ENCODE assay signal across 1 cellular context in the genomic region with DNA sequence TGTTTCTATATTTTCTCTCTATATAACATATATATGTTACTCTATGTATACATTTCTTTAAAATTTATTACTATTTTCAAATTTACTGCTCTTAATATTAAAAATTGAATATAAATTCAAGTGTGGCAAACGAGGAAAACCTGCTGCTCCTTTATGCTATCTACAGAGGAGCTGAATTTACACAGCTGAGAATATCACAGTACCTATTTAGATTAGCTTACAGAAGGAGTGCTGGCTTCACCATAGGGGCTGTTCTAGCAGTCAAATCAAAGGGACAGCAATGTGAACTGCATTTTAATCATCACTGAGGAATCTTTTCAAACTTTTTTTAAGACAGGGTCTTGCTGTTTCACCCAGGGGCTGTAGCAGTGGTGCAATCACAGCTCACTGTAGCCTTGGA.
TF ChIP-seq lines count a peak whose summit lies in the region.

No MANE protein-coding gene starts in this region.

TF ChIP-seq in GM23338, 12 proteins besides CTCF, POLR2A, EP300 and RAD21 (continued from another document):
- TF ChIP-seq, protein P1, sequence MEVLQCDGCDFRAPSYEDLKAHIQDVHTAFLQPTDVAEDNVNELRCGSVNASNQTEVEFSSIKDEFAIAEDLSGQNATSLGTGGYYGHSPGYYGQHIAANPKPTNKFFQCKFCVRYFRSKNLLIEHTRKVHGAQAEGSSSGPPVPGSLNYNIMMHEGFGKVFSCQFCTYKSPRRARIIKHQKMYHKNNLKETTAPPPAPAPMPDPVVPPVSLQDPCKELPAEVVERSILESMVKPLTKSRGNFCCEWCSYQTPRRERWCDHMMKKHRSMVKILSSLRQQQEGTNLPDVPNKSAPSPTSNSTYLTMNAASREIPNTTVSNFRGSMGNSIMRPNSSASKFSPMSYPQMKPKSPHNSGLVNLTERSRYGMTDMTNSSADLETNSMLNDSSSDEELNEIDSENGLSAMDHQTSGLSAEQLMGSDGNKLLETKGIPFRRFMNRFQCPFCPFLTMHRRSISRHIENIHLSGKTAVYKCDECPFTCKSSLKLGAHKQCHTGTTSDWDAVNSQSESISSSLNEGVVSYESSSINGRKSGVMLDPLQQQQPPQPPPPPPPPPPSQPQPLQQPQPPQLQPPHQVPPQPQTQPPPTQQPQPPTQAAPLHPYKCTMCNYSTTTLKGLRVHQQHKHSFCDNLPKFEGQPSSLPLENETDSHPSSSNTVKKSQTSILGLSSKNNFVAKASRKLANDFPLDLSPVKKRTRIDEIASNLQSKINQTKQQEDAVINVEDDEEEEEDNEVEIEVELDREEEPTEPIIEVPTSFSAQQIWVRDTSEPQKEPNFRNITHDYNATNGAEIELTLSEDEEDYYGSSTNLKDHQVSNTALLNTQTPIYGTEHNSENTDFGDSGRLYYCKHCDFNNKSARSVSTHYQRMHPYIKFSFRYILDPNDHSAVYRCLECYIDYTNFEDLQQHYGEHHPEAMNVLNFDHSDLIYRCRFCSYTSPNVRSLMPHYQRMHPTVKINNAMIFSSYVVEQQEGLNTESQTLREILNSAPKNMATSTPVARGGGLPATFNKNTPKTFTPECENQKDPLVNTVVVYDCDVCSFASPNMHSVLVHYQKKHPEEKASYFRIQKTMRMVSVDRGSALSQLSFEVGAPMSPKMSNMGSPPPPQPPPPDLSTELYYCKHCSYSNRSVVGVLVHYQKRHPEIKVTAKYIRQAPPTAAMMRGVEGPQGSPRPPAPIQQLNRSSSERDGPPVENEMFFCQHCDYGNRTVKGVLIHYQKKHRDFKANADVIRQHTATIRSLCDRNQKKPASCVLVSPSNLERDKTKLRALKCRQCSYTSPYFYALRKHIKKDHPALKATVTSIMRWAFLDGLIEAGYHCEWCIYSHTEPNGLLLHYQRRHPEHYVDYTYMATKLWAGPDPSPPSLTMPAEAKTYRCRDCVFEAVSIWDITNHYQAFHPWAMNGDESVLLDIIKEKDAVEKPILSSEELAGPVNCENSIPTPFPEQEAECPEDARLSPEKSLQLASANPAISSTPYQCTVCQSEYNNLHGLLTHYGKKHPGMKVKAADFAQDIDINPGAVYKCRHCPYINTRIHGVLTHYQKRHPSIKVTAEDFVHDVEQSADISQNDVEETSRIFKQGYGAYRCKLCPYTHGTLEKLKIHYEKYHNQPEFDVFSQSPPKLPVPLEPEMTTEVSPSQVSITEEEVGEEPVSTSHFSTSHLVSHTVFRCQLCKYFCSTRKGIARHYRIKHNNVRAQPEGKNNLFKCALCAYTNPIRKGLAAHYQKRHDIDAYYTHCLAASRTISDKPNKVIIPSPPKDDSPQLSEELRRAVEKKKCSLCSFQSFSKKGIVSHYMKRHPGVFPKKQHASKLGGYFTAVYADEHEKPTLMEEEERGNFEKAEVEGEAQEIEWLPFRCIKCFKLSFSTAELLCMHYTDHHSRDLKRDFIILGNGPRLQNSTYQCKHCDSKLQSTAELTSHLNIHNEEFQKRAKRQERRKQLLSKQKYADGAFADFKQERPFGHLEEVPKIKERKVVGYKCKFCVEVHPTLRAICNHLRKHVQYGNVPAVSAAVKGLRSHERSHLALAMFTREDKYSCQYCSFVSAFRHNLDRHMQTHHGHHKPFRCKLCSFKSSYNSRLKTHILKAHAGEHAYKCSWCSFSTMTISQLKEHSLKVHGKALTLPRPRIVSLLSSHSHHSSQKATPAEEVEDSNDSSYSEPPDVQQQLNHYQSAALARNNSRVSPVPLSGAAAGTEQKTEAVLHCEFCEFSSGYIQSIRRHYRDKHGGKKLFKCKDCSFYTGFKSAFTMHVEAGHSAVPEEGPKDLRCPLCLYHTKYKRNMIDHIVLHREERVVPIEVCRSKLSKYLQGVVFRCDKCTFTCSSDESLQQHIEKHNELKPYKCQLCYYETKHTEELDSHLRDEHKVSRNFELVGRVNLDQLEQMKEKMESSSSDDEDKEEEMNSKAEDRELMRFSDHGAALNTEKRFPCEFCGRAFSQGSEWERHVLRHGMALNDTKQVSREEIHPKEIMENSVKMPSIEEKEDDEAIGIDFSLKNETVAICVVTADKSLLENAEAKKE (CRISPR knock-in tag; IDR thresholded peaks at IDR 0.05) = no peak
- TF ChIP-seq ZNF331 (CRISPR knock-in tag; IDR thresholded peaks at IDR 0.05; ENCODE audit: low read depth) (no peak), POLR2AphosphoS5 (IDR thresholded peaks at IDR 0.05; ENCODE audit: low read depth) (no peak), CREB1 (CRISPR knock-in tag; IDR thresholded peaks at IDR 0.05; ENCODE audit: low read depth) (no peak), NANOG (IDR thresholded peaks at IDR 0.05; ENCODE audit: borderline replicate concordance) (no peak), STAT1 (IDR thresholded peaks at IDR 0.05; ENCODE audit: unreplicated experiment) (no peak)
